ENCODE assay signal across 26 cellular contexts in the genomic region with DNA sequence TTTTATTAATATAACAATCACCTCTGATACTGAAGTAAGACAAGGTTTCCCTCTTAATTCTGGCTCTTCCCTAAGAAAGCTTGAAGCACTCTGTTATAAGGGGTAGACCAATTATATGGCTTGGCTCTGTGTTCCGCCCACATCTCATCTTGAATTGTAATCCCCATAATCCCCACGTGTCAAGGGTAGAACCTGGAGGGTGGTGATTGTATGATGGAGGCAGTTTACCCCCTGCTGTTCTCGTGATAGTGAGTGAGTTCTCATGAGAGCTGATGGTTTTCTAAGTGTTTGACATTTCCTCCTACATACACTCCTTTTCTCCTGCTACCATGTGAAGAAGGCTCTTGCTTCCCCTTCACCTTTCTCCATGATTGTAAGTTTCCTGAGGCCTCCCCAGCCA.
"Had no signal": no experiment of that assay in that cellular context is flagged by ENCODE, and none has a peak within 500 bp of the region (broad histone marks: within the 10 kb centered on the region; RNA-seq: fewer than 3 reads in every experiment).

No MANE protein-coding gene starts in this region.

- H3K4me3 ChIP-seq: coronary artery, dorsolateral prefrontal cortex, esophagus squamous epithelium had no signal

- H3K27ac ChIP-seq: brain microvascular endothelial cell, coronary artery, dorsolateral prefrontal cortex, epithelial cell of prostate, esophagus squamous epithelium, WERI-Rb-1 had no signal

- ATAC-seq: activated CD4-positive, CD25-positive, alpha-beta regulatory T cell treated with anti-CD3 and anti-CD28 coated beads, Interleukin-2, amount 50 U/mL, for 24 hours; activated CD8-positive, alpha-beta T cell treated with anti-CD3 and anti-CD28 coated beads for 36 hours; activated T-cell treated with anti-CD3 and anti-CD28 coated beads, Interleukin-2, amount 50 U/mL, for 4 hours; activated T-helper 17 cell treated with anti-CD3 and anti-CD28 coated beads, Interleukin-2, amount 50 U/mL, for 72 hours; T-helper 17 cell had no signal

- H3K27me3 ChIP-seq: brain microvascular endothelial cell, esophagus squamous epithelium had no signal

- DNase-seq: activated B cell treated with CpG ODN at 0.5 μM for 24 hours; activated CD4-positive, alpha-beta T cell treated with anti-CD3 and anti-CD28 coated beads for 48 hours; activated CD4-positive, alpha-beta T cell treated with anti-CD3 and anti-CD28 coated beads, Interleukin-2, amount 50 U/mL, for 1 hour; activated CD4-positive, alpha-beta T cell treated with anti-CD3 and anti-CD28 coated beads, Interleukin-2, amount 50 U/mL, for 48 hours; activated CD8-positive, alpha-beta memory T cell treated with anti-CD3 and anti-CD28 coated beads for 24 hours; activated CD8-positive, alpha-beta T cell treated with anti-CD3 and anti-CD28 coated beads for 36 hours; activated effector memory CD4-positive, alpha-beta T cell treated with Interleukin-2 at 50 U/mL for 16 hours; activated gamma-delta T cell treated with Interleukin-2 at 50 U/mL for 16 hours; activated naive CD4-positive, alpha-beta T cell treated with anti-CD3 and anti-CD28 coated beads, Interleukin-2, amount 50 U/mL, for 16 hours; activated naive CD4-positive, alpha-beta T cell treated with Interleukin-2 at 50 U/mL for 16 hours; activated T-cell treated with anti-CD3 and anti-CD28 coated beads, Interleukin-2, amount 50 U/mL, for 4 hours; amniotic stem cell; anterior cingulate cortex; brain microvascular endothelial cell; dorsolateral prefrontal cortex; effector memory CD4-positive, alpha-beta T cell; esophagus squamous epithelium; foreskin melanocyte; head of caudate nucleus; T-helper 17 cell; T1000; WERI-Rb-1 had no signal

- H3K4me1 ChIP-seq: esophagus squamous epithelium had no signal

- H3K9me3 ChIP-seq: esophagus squamous epithelium had no signal

- H3K36me3 ChIP-seq: brain microvascular endothelial cell, esophagus squamous epithelium, WERI-Rb-1 had no signal
